In genomic region chr11:89321401-89321800, GRCh38 we compare ENCODE assay signal across 27 cellular contexts.
"Had no signal": no experiment of that assay in that cellular context is flagged by ENCODE, and none has a peak within 500 bp of the region (broad histone marks: within the 10 kb centered on the region; RNA-seq: fewer than 3 reads in every experiment).

No MANE protein-coding gene starts in this region.

- H3K4me1 ChIP-seq: breast epithelium had no signal

- H3K9me3 ChIP-seq: breast epithelium, MG63 had no signal

- H3K4me3 ChIP-seq: breast epithelium, MG63, SK-N-MC had no signal

- ATAC-seq: Panc1, Right ventricle myocardium inferior, T-cell had no signal

- H3K27me3 Mint-ChIP-seq: activated CD4-positive, alpha-beta memory T cell treated with anti-CD3 and anti-CD28 coated beads for 36 hours; activated CD4-positive, alpha-beta T cell treated with anti-CD3 and anti-CD28 coated beads, Interleukin-2, amount 10 ng/mL, durations not matched to agents 7 days and 5 days; T-cell had no signal

- H3K36me3 Mint-ChIP-seq: activated CD4-positive, alpha-beta memory T cell treated with anti-CD3 and anti-CD28 coated beads for 36 hours; T-cell had no signal

- DNase-seq: activated CD4-positive, alpha-beta memory T cell treated with anti-CD3 and anti-CD28 coated beads for 36 hours; activated CD4-positive, alpha-beta T cell treated with anti-CD3 and anti-CD28 coated beads, Interleukin-2, amount 10 ng/mL, durations not matched to agents 7 days and 5 days; activated CD4-positive, CD25-positive, alpha-beta regulatory T cell; activated CD8-positive, alpha-beta memory T cell treated with anti-CD3 and anti-CD28 coated beads, Interleukin-2, amount 50 U/mL, for 4 hours; aorta; IMR-90; KBM-7; MG63; MV-4-11; NCI-H1092 treated with DMSO at 0.1 percent for 48 hours; NCI-H1417 treated with DMSO at 0.1 percent for 48 hours; NCI-H1694; NCI-H2029 treated with DMSO at 0.1 percent for 48 hours; NCI-H510A treated with DMSO at 0.1 percent for 48 hours; NCI-H69; NK-92 treated with Interleukin-12 subunit alpha and Interleukin-12 subunit beta, amount 100 ng/mL, for 24 hours; OCI-M1; RPMI8226; T-cell; T-helper 2 cell; T1000 had no signal

- H3K4me3 Mint-ChIP-seq: activated CD4-positive, alpha-beta memory T cell treated with anti-CD3 and anti-CD28 coated beads for 36 hours; activated CD4-positive, alpha-beta T cell treated with anti-CD3 and anti-CD28 coated beads, Interleukin-2, amount 10 ng/mL, durations not matched to agents 7 days and 5 days; activated naive CD4-positive, alpha-beta T cell treated with anti-CD3 and anti-CD28 coated beads, Interleukin-2, amount 50 U/mL, for 24 hours; T-cell had no signal

- H3K27ac Mint-ChIP-seq: activated CD4-positive, alpha-beta memory T cell treated with anti-CD3 and anti-CD28 coated beads for 36 hours; activated CD4-positive, alpha-beta T cell treated with anti-CD3 and anti-CD28 coated beads, Interleukin-2, amount 10 ng/mL, durations not matched to agents 7 days and 5 days; activated naive CD4-positive, alpha-beta T cell treated with anti-CD3 and anti-CD28 coated beads, Interleukin-2, amount 50 U/mL, for 24 hours; T-cell had no signal

- H3K4me1 Mint-ChIP-seq: activated CD4-positive, alpha-beta T cell treated with anti-CD3 and anti-CD28 coated beads, Interleukin-2, amount 10 ng/mL, durations not matched to agents 7 days and 5 days; activated naive CD4-positive, alpha-beta T cell treated with anti-CD3 and anti-CD28 coated beads, Interleukin-2, amount 50 U/mL, for 24 hours; T-cell had no signal

- H3K36me3 ChIP-seq: breast epithelium, MG63 had no signal

- H3K9me3 Mint-ChIP-seq: activated CD4-positive, alpha-beta T cell treated with anti-CD3 and anti-CD28 coated beads, Interleukin-2, amount 10 ng/mL, durations not matched to agents 7 days and 5 days; T-cell had no signal

- H3K27me3 ChIP-seq: breast epithelium, MG63 had no signal

- H3K27ac ChIP-seq: breast epithelium, SK-N-MC, VCaP had no signal
